In genomic region chr2:74206180-74206688, GRCh38 we compare ENCODE assay signal across 7 cellular contexts. TPM values are rescaled to one million over a fixed set of nuclear protein-coding genes. Genes with fewer than 3 reads are reported as not detected.
DNase-seq lines count a peak whose midpoint lies in the region; ATAC-seq and TF ChIP-seq lines count a peak whose summit lies in the region.

No MANE protein-coding gene starts in this region.

- peaks cover 84% of the 10 kb centered on the region for H3K4me1 Mint-ChIP-seq in chondrocyte (ENCODE audit: low read depth)
- peaks cover 40 to 46% of the 10 kb centered on the region in 2 donors for H3K4me1 Mint-ChIP-seq in natural killer cell

- no peaks in the 10 kb centered on the region for H3K27me3 Mint-ChIP-seq in chondrocyte (ENCODE audit: low read depth)
- no peaks in the 10 kb centered on the region for H3K27me3 Mint-ChIP-seq in natural killer cell (ENCODE audit: low read depth in 2 of 2)

- H3K36me3 Mint-ChIP-seq in chondrocyte (ENCODE audit: low read depth) (peaks cover 30% of the 10 kb centered on the region), natural killer cell (no peaks in the 10 kb centered on the region)

- H3K27ac Mint-ChIP-seq in chondrocyte (ENCODE audit: unreplicated experiment) (peak overlapping the region; percentile 18), natural killer cell (peak overlapping the region; percentile 97)

- TF ChIP-seq CTCF in chondrocyte (IDR thresholded peaks at IDR 0.05) (no peak), natural killer cell (IDR thresholded peaks at IDR 0.05) (no peak)

- no peaks in the 10 kb centered on the region for H3K9me3 Mint-ChIP-seq in chondrocyte (ENCODE audit: low read depth)
- no peaks in the 10 kb centered on the region for H3K9me3 Mint-ChIP-seq in natural killer cell

- DNase-seq in RPMI7951 (ENCODE audit: low read depth) = peak; percentile 23
- DNase-seq in chondrocyte (ENCODE audit: low spot score) = no peak
- DNase-seq in natural killer cell = peak; percentile 47
- no peak for DNase-seq in NCI-H2081 treated with DMSO at 0.1 percent for 48 hours (lab: John Stamatoyannopoulos, UW)
- DNase-seq in NCI-H1105 treated with DMSO at 0.1 percent for 48 hours (lab: John Stamatoyannopoulos, UW) = no peak

- H3K4me3 Mint-ChIP-seq in chondrocyte (ENCODE audit: unreplicated experiment) (no peak overlapping the region), natural killer cell (peak overlapping the region; percentile 57)

- ATAC-seq in GM18909 (IDR thresholded peaks at IDR 0.05; ENCODE audit: poor library complexity, unreplicated experiment) (peak; percentile 72), HG02840 (IDR thresholded peaks at IDR 0.05; ENCODE audit: low FRiP score, unreplicated experiment) (peak; percentile 77), natural killer cell (peak; percentile 87 to 89 (median 89))

- intact Hi-C loops in natural killer cell (cut with micrococcal nuclease) = loop anchor here (1.0 kb wide), 1 partner anchor 8 kb away; the partner anchor contains the start of gene MTHFD2

RNA-seq across cellular contexts. Expression of gene MTHFD2, which starts 7.8 kb away (rescaled TPM):
- total RNA-seq in RPMI7951 (2014; rRNA removed; shearing (Covaris generic)) = 92.6 and 113 TPM in 2 replicates
- 74.0 to 366 TPM (median 363 TPM) in 3 replicates for total RNA-seq in chondrocyte
- total RNA-seq in natural killer cell = 10 to 100 TPM; 28.7 to 41.1 (median 40.5) TPM

RNA-seq across cellular contexts. Expression of gene MOB1A, which starts 27.6 kb away (rescaled TPM):
- 174 and 192 TPM in 2 replicates for total RNA-seq in RPMI7951 (2014; rRNA removed; shearing (Covaris generic))
- total RNA-seq in chondrocyte (78.3 to 96.1 TPM (median 81.0 TPM) in 3 replicates), natural killer cell (100 to 1,000 TPM; 211 to 239 (median 222) TPM)

RNA-seq across cellular contexts. Expression of gene BOLA3, which starts 58.5 kb away (rescaled TPM):
- 195 and 214 TPM in 2 replicates for total RNA-seq in RPMI7951 (2014; rRNA removed; shearing (Covaris generic))
- total RNA-seq in chondrocyte = 27.4 to 46.4 TPM (median 27.8 TPM) in 3 replicates
- total RNA-seq in natural killer cell = 10 to 100 TPM in 2 of 3 donors, 1 to 10 TPM in 1; 8.1 to 13.8 (median 11.9) TPM

Comparison
In these comparisons a context has a peak if more than half of its experiments do, and no peak if none do; other contexts are left out.
1. DNase-seq: peak in RPMI7951 (single experiment) and natural killer cell (single experiment); none in chondrocyte (single experiment), NCI-H2081 treated with DMSO at 0.1 percent for 48 hours (single experiment) and NCI-H1105 treated with DMSO at 0.1 percent for 48 hours (single experiment).
2. Peak in every context shown above with its lines, with median percentiles within 50 percentile points of each other: ATAC-seq.